Comparison of ENCODE assay signal across 28 cellular contexts in genomic region chr3:55300701-55301100, GRCh38.
"Had no signal": no experiment of that assay in that cellular context is flagged by ENCODE, and none has a peak within 500 bp of the region (broad histone marks: within the 10 kb centered on the region; RNA-seq: fewer than 3 reads in every experiment).

No MANE protein-coding gene starts in this region.

- H3K27me3 Mint-ChIP-seq: dendritic cell treated with granulocyte-macrophage colony-stimulating factor and Interleukin-4, amounts not matched to agents 40 ng/mL and 50 ng/mL, for 4 days; effector memory CD8-positive, alpha-beta T cell had no signal

- FAIRE-seq: colon, endometrium, endothelial cell of umbilical vein had no signal

- DNase-seq: colonic mucosa; cortex of kidney; dermis blood vessel endothelial cell; dorsolateral prefrontal cortex; effector CD4-positive, alpha-beta T cell; effector CD8-positive, alpha-beta T cell; effector memory CD4-positive, alpha-beta T cell; effector memory CD8-positive, alpha-beta T cell; endodermal cell; erythroblast; esophagus squamous epithelium; foreskin fibroblast; foreskin keratinocyte; foreskin melanocyte; gastrocnemius medialis; glutamatergic neuron; head of caudate nucleus; heart left ventricle; heart right ventricle had no signal

- H3K4me1 ChIP-seq: colonic mucosa, foreskin keratinocyte, gastrocnemius medialis, heart left ventricle, heart right ventricle had no signal

- H3K27me3 ChIP-seq: colonic mucosa, esophagus muscularis mucosa, gastrocnemius medialis, gastroesophageal sphincter, heart left ventricle, heart right ventricle had no signal

- ATAC-seq: effector memory CD8-positive, alpha-beta T cell; esophagus mucosa; foreskin keratinocyte; gastrocnemius medialis; gastroesophageal sphincter; heart left ventricle; heart right ventricle had no signal

- H3K4me3 Mint-ChIP-seq: dendritic cell treated with granulocyte-macrophage colony-stimulating factor and Interleukin-4, amounts not matched to agents 40 ng/mL and 50 ng/mL, for 4 days; effector memory CD8-positive, alpha-beta T cell; endodermal cell had no signal

- H3K36me3 ChIP-seq: colonic mucosa, esophagus muscularis mucosa, esophagus squamous epithelium, gastrocnemius medialis, gastroesophageal sphincter, heart left ventricle, heart right ventricle had no signal

- H3K9me3 Mint-ChIP-seq: dendritic cell treated with granulocyte-macrophage colony-stimulating factor and Interleukin-4, amounts not matched to agents 40 ng/mL and 50 ng/mL, for 4 days; endodermal cell had no signal

- H3K4me1 Mint-ChIP-seq: endodermal cell had no signal

- H3K9me3 ChIP-seq: colonic mucosa, esophagus muscularis mucosa, esophagus squamous epithelium, gastrocnemius medialis, gastroesophageal sphincter, heart left ventricle had no signal

- H3K27ac Mint-ChIP-seq: dendritic cell treated with granulocyte-macrophage colony-stimulating factor and Interleukin-4, amounts not matched to agents 40 ng/mL and 50 ng/mL, for 4 days; effector memory CD8-positive, alpha-beta T cell; endodermal cell had no signal

- H3K4me3 ChIP-seq: colonic mucosa, coronary artery, dorsolateral prefrontal cortex, esophagus muscularis mucosa, esophagus squamous epithelium, gastrocnemius medialis, gastroesophageal sphincter, heart left ventricle, heart right ventricle had no signal

- H3K27ac ChIP-seq: colonic mucosa, coronary artery, dorsolateral prefrontal cortex, epithelial cell of prostate, esophagus muscularis mucosa, esophagus squamous epithelium, foreskin keratinocyte, gastrocnemius medialis, gastroesophageal sphincter, heart left ventricle, heart right ventricle had no signal
